11 cellular contexts compared by ENCODE assay signal in genomic region chr12:51589557-51590176, GRCh38. TPM values are rescaled to one million over a fixed set of nuclear protein-coding genes. Genes with fewer than 3 reads are reported as not detected.
DNase-seq lines count a peak whose midpoint lies in the region; ATAC-seq and TF ChIP-seq lines count a peak whose summit lies in the region.
"Had no signal": no experiment of that assay in that cellular context is flagged by ENCODE, and none has a peak within 500 bp of the region (broad histone marks: within the 10 kb centered on the region; RNA-seq: fewer than 3 reads in every experiment).

No MANE protein-coding gene starts in this region.

- no peaks in the 10 kb centered on the region for H3K9me2 ChIP-seq in HCT116 (ENCODE audit: insufficient read depth)

- no peaks in the 10 kb centered on the region for H3K36me3 ChIP-seq in HCT116 (ENCODE audit: control insufficient read depth in 1 of 2, insufficient read depth in 2 of 2, low read length in 2 of 2)
- H3K36me3 ChIP-seq: left ventricle myocardium inferior had no signal

- no peaks in the 10 kb centered on the region for H4K20me1 ChIP-seq in HCT116 (ENCODE audit: insufficient read depth)

- POLR2A ChIA-PET in HCT116 (lab: Charles Lee) = no interaction called here

- H3K4me1 ChIP-seq in HCT116 (ENCODE audit: control insufficient read depth in 1 of 2, insufficient read depth in 2 of 2, low read length in 2 of 2) = peaks cover 5 to 13% of the 10 kb centered on the region in 2 experiments; a peak in 3 of 4 replicates

- H3K36me3 Mint-ChIP-seq in activated T-helper 1 cell treated with anti-CD3 and anti-CD28 coated beads, Interleukin-12 subunit alpha, Interleukin-12 subunit beta, Interleukin-2, Interleukin-4 antibody, amounts not matched to agents 30 ng/mL and 10 ng/mL and 1 ng/mL, durations not matched to agents 14 hours and 24 hours and 36 hours (ENCODE audit: low read depth) = no peaks in the 10 kb centered on the region
- no peaks in the 10 kb centered on the region for H3K36me3 Mint-ChIP-seq in mesothelial cell of epicardium

- peaks cover 4% of the 10 kb centered on the region for H3K9me3 Mint-ChIP-seq in activated T-helper 1 cell treated with anti-CD3 and anti-CD28 coated beads, Interleukin-12 subunit alpha, Interleukin-12 subunit beta, Interleukin-2, Interleukin-4 antibody, amounts not matched to agents 30 ng/mL and 10 ng/mL and 1 ng/mL, durations not matched to agents 14 hours and 24 hours and 36 hours
- H3K9me3 Mint-ChIP-seq in mesothelial cell of epicardium = no peaks in the 10 kb centered on the region

- H2AFZ ChIP-seq in HCT116 (ENCODE audit: low read depth, low read length, poor library complexity, severe bottlenecking) = peak overlapping the region; percentile 87

- H3K27me3 ChIP-seq in HCT116 (ENCODE audit: insufficient read depth, low read length) = no peaks in the 10 kb centered on the region

- intact Hi-C loops in HCT116 (cut with micrococcal nuclease) = loop anchor here (2.0 kb wide), 1 partner anchor 57 kb away; no protein-coding TSS in a partner anchor
- intact Hi-C loops in activated T-helper 1 cell treated with anti-CD3 and anti-CD28 coated beads, Interleukin-12 subunit alpha, Interleukin-12 subunit beta, Interleukin-2, Interleukin-4 antibody, amounts not matched to agents 30 ng/mL and 10 ng/mL and 1 ng/mL, durations not matched to agents 14 hours and 24 hours and 36 hours (cut with micrococcal nuclease) = loop anchor here (1.0 to 5.0 kb wide), 3 partner anchors 57 to 383 kb away; partner anchors contain the start of gene SLC4A8

- DNase-seq in AG10803 (ENCODE audit: low read depth) (no peak), HCT116 (ENCODE audit: low read depth, low spot score) (no peak), mesothelial cell of epicardium (ENCODE audit: low spot score in 2 of 2, unreplicated experiment in 2 of 2) (no peak), midbrain (lab: John Stamatoyannopoulos, UW) (no peak), DMS114 treated with DMSO at 0.1 percent for 48 hours (lab: John Stamatoyannopoulos, UW; ENCODE audit: unreplicated experiment) (no peak), HuH-7.5 (ENCODE audit: low spot score) (no peak)
- no peak for DNase-seq in activated T-helper 1 cell treated with anti-CD3 and anti-CD28 coated beads, Interleukin-12 subunit alpha, Interleukin-12 subunit beta, Interleukin-2, Interleukin-4 antibody, amounts not matched to agents 30 ng/mL and 10 ng/mL and 1 ng/mL, durations not matched to agents 14 hours and 24 hours and 36 hours (ENCODE audit: low spot score)
- DNase-seq: cerebellar nuclear complex, left ventricle myocardium inferior had no signal

- H3K9me3 ChIP-seq in HCT116 (ENCODE audit: control insufficient read depth in 1 of 2, insufficient read depth in 1 of 2, low read depth in 1 of 2, low read length in 2 of 2) = no peaks in the 10 kb centered on the region
- H3K9me3 ChIP-seq: left ventricle myocardium inferior had no signal

- BruUV-seq in HCT116 (replicated peaks; lab: Mats Ljungman, UMichigan) = no TSS peak

- no peak for TF ChIP-seq CTCF in AG10803 (conservative IDR thresholded peaks at IDR 0.05; ENCODE audit: low read length)
- TF ChIP-seq CTCF in HCT116 (IDR thresholded peaks at IDR 0.05 in 2 of 3, conservative IDR thresholded peaks at IDR 0.05 in 1 of 3; ENCODE audit: borderline replicate concordance in 1 of 3, insufficient read depth in 1 of 3, low read depth in 2 of 3, low read length in 2 of 3) = no peak
- no peak for TF ChIP-seq CTCF in mesothelial cell of epicardium (IDR thresholded peaks at IDR 0.05; ENCODE audit: unreplicated experiment)

- no peak for TF ChIP-seq POLR2A in HCT116 (IDR thresholded peaks at IDR 0.05; ENCODE audit: borderline replicate concordance, extremely low read depth, insufficient read depth, insufficient read length)

- peaks cover 63% of the 10 kb centered on the region for H3K27me3 Mint-ChIP-seq in activated T-helper 1 cell treated with anti-CD3 and anti-CD28 coated beads, Interleukin-12 subunit alpha, Interleukin-12 subunit beta, Interleukin-2, Interleukin-4 antibody, amounts not matched to agents 30 ng/mL and 10 ng/mL and 1 ng/mL, durations not matched to agents 14 hours and 24 hours and 36 hours (ENCODE audit: insufficient read depth)
- peaks cover 57% of the 10 kb centered on the region for H3K27me3 Mint-ChIP-seq in mesothelial cell of epicardium (ENCODE audit: low read depth)

- no peak for ATAC-seq in HCT116
- no peak for ATAC-seq in HG02840 (IDR thresholded peaks at IDR 0.05; ENCODE audit: low FRiP score, unreplicated experiment)
- ATAC-seq: sciatic nerve had no signal

- CTCF ChIA-PET in HCT116 (lab: Charles Lee) = no interaction called here

- TF ChIP-seq RAD21 in HCT116 (IDR thresholded peaks at IDR 0.05; ENCODE audit: low read depth) = no peak

- peaks cover 10% of the 10 kb centered on the region for H3K4me1 Mint-ChIP-seq in activated T-helper 1 cell treated with anti-CD3 and anti-CD28 coated beads, Interleukin-12 subunit alpha, Interleukin-12 subunit beta, Interleukin-2, Interleukin-4 antibody, amounts not matched to agents 30 ng/mL and 10 ng/mL and 1 ng/mL, durations not matched to agents 14 hours and 24 hours and 36 hours (ENCODE audit: low read depth)
- H3K4me1 Mint-ChIP-seq in mesothelial cell of epicardium = peaks cover 14% of the 10 kb centered on the region

- peak overlapping the region; percentile 93 for H3K4me2 ChIP-seq in HCT116 (ENCODE audit: low read length)

- H3K27ac ChIP-seq in HCT116 (ENCODE audit: low read depth, low read length) = no peak overlapping the region
- H3K27ac ChIP-seq: left ventricle myocardium inferior had no signal

- H3K4me3 Mint-ChIP-seq in activated T-helper 1 cell treated with anti-CD3 and anti-CD28 coated beads, Interleukin-12 subunit alpha, Interleukin-12 subunit beta, Interleukin-2, Interleukin-4 antibody, amounts not matched to agents 30 ng/mL and 10 ng/mL and 1 ng/mL, durations not matched to agents 14 hours and 24 hours and 36 hours = peak overlapping the region; percentile 88
- peak overlapping the region; percentile 78 for H3K4me3 Mint-ChIP-seq in mesothelial cell of epicardium

- no peak overlapping the region for H3K9ac ChIP-seq in HCT116 (ENCODE audit: low read length)

- no peaks in the 10 kb centered on the region for H3K79me2 ChIP-seq in HCT116 (ENCODE audit: insufficient read depth, low read length)

- RAD21 ChIA-PET in HCT116 (lab: Charles Lee; ENCODE audit: low non-redundant PET in 1 of 2, low total read pairs in 2 of 2, uncharacterized antibody in 2 of 2, unreplicated experiment in 2 of 2) = no interaction called here

- H3K27ac Mint-ChIP-seq in activated T-helper 1 cell treated with anti-CD3 and anti-CD28 coated beads, Interleukin-12 subunit alpha, Interleukin-12 subunit beta, Interleukin-2, Interleukin-4 antibody, amounts not matched to agents 30 ng/mL and 10 ng/mL and 1 ng/mL, durations not matched to agents 14 hours and 24 hours and 36 hours = peak overlapping the region; percentile 77
- no peak overlapping the region for H3K27ac Mint-ChIP-seq in mesothelial cell of epicardium

- H3K4me3 ChIP-seq in AG10803 (ENCODE audit: low read length) (peak overlapping the region; percentile 77), HCT116 (replicated peaks in 1 of 2; ENCODE audit: low read depth in 1 of 2, low read length in 2 of 2) (peak overlapping the region in 1 of 2 experiments; percentile 51; a peak in 2 of 4 replicates)

TF ChIP-seq in HCT116, 20 proteins besides CTCF, POLR2A, EP300 and RAD21:
- TF ChIP-seq, protein P1, sequence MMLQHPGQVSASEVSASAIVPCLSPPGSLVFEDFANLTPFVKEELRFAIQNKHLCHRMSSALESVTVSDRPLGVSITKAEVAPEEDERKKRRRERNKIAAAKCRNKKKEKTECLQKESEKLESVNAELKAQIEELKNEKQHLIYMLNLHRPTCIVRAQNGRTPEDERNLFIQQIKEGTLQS (IDR thresholded peaks at IDR 0.05) = no peak
- TF ChIP-seq EZH2phosphoT487 (IDR thresholded peaks at IDR 0.05; ENCODE audit: borderline replicate concordance) (no peak), ZFX (IDR thresholded peaks at IDR 0.05) (no peak), FOSL1 (IDR thresholded peaks at IDR 0.05; ENCODE audit: low read depth) (no peak), SRF (IDR thresholded peaks at IDR 0.05; ENCODE audit: low read depth) (no peak), YY1 (IDR thresholded peaks at IDR 0.05; ENCODE audit: extremely low read depth, insufficient replicate concordance, low read depth, low read length) (no peak), CEBPB (IDR thresholded peaks at IDR 0.05; ENCODE audit: low read depth) (no peak), JUND (IDR thresholded peaks at IDR 0.05) (no peak), TCF7L2 (IDR thresholded peaks at IDR 0.05; ENCODE audit: borderline replicate concordance, extremely low read depth, insufficient read depth, insufficient read length) (no peak), SIN3A (IDR thresholded peaks at IDR 0.05; ENCODE audit: low read depth) (no peak), POLR2AphosphoS5 (IDR thresholded peaks at IDR 0.05; ENCODE audit: low read depth, low read length) (no peak), ELF1 (IDR thresholded peaks at IDR 0.05; ENCODE audit: borderline replicate concordance, low read depth) (no peak), EZH2 (IDR thresholded peaks at IDR 0.05) (no peak), SP1 (IDR thresholded peaks at IDR 0.05; ENCODE audit: low read depth) (no peak), ZNF274 (IDR thresholded peaks at IDR 0.05; ENCODE audit: low read depth, low read length) (no peak), EGR1 (IDR thresholded peaks at IDR 0.05; ENCODE audit: low read depth) (no peak), CBX3 (IDR thresholded peaks at IDR 0.05; ENCODE audit: low read depth) (no peak)
- TF ChIP-seq, protein P2, sequence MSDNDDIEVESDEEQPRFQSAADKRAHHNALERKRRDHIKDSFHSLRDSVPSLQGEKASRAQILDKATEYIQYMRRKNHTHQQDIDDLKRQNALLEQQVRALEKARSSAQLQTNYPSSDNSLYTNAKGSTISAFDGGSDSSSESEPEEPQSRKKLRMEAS (IDR thresholded peaks at IDR 0.05) = no peak

RNA-seq across cellular contexts. Expression of gene SCN8A, which starts 1.4 kb away (rescaled TPM):
- total RNA-seq in HCT116 (2021; ENCODE audit: unreplicated experiment) = 7.1 TPM
- 3.8 and 5.7 TPM in 2 replicates for polyA plus RNA-seq in HCT116 (2012)
- total RNA-seq in activated T-helper 1 cell treated with anti-CD3 and anti-CD28 coated beads, Interleukin-12 subunit alpha, Interleukin-12 subunit beta, Interleukin-2, Interleukin-4 antibody, amounts not matched to agents 30 ng/mL and 10 ng/mL and 1 ng/mL, durations not matched to agents 14 hours and 24 hours and 36 hours = 0.15 and 0.26 TPM in 2 replicates
- 2.7 to 3.2 TPM (median 2.7 TPM) in 3 replicates for total RNA-seq in mesothelial cell of epicardium
